In the genomic region with DNA sequence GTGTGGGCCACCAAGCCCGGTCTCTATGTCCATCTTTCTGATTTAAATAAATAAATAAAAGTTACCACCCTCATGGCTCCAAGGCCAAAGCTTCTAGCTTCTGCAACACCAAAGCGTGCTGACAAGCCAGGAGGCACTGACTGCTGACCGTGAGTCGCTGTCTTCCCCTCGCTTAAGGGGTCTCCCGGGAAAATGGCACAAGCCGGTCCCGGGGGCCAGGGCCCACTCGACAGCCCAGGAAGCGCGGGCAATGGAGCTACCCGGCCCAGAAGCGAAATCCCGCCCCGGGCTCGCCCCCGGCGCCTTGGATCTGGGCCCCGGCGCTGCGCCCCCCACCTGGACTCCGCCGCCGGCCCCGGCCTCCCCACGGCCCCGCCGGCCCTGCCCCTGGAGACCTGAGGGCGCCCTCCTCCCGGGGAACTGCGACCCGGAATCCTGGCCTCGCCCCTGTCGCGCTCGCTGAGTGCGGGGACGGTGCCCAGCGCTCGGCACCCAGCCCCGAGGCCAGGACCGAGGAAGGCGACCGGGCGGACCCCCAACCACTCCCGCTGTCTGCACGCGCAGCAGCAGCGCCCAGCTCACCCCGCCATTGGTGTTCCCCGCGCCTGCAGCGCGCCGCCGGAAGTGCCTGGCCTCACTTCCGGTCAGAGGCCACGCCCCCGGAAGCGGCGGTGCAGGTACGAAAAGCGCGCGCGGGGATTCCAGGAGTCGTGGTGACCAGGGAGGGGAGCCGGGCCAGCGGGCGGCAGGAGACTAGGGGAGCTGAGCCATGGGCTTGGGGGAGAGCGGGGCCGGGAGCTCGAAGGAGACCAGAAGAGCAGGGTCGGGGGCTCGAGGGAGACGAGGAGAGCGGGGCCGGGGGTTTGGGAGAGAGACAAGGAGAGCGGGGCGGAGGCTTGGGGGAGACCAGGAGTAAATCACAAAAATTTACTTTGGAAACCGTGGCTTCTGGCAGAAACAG, we compare ENCODE assay signal across 8 cellular contexts. TPM values are rescaled to one million over a fixed set of nuclear protein-coding genes. Genes with fewer than 3 reads are reported as not detected.
DNase-seq lines count a peak whose midpoint lies in the region; ATAC-seq and TF ChIP-seq lines count a peak whose summit lies in the region.

A gene (minus strand): TSS at position 626 of the 961 bp plus-strand sequence. CDS start 36 bp downstream, at position 590.
A gene (plus strand): TSS at position 647 of the 961 bp plus-strand sequence. CDS start 2,349 bp downstream, outside the sequence.

- intact Hi-C loops in activated CD4-positive, alpha-beta T cell treated with anti-CD3 and anti-CD28 coated beads, Interleukin-2, amount 10 ng/mL, durations not matched to agents 24 days and 14 days (cut with micrococcal nuclease), result loop anchor here (1.0 to 2.0 kb wide), 3 partner anchors 10 to 111 kb away; a partner anchor contains a TSS
- intact Hi-C loops in dendritic cell treated with granulocyte-macrophage colony-stimulating factor and Interleukin-4, amounts not matched to agents 40 ng/mL and 50 ng/mL, for 4 days (cut with micrococcal nuclease), result no loop called here
- intact Hi-C loops in left lung (cut with DNase I), result loop anchor here in 1 of 2 donors (10.0 kb wide), 2 partner anchors 73 to 103 kb away; a partner anchor contains a TSS

- peak within 1 kb of the TSS; percentile 44 to 77 for H3K27ac ChIP-seq in left lung

- peaks cover 17 to 50% of the 10 kb centered on the region in 2 donors for H3K4me1 ChIP-seq in left lung

- peaks cover 11% of the 10 kb centered on the region for H3K4me1 Mint-ChIP-seq in activated CD4-positive, alpha-beta T cell treated with anti-CD3 and anti-CD28 coated beads, Interleukin-2, amount 10 ng/mL, durations not matched to agents 24 days and 14 days
- peaks cover 89% of the 10 kb centered on the region for H3K4me1 Mint-ChIP-seq in dendritic cell treated with granulocyte-macrophage colony-stimulating factor and Interleukin-4, amounts not matched to agents 40 ng/mL and 50 ng/mL, for 4 days (ENCODE audit: low read depth)

- peak; percentile 92 for DNase-seq in ACHN
- peak; percentile 71 for DNase-seq in NCI-H460 (ENCODE audit: extremely low read depth, low read depth)
- DNase-seq in activated CD4-positive, alpha-beta T cell treated with anti-CD3 and anti-CD28 coated beads, Interleukin-2, amount 10 ng/mL, durations not matched to agents 24 days and 14 days, result peak; percentile 95
- peak; percentile 81 to 96 for DNase-seq in left lung
- DNase-seq in stimulated activated CD4-positive, alpha-beta T cell treated with anti-CD3 and anti-CD28 coated beads, Interleukin-2, amount 100 ng/mL, for 24 hours, result peak; percentile 80 to 85

- peaks cover 20% of the 10 kb centered on the region for H3K36me3 Mint-ChIP-seq in activated CD4-positive, alpha-beta T cell treated with anti-CD3 and anti-CD28 coated beads, Interleukin-2, amount 10 ng/mL, durations not matched to agents 24 days and 14 days (ENCODE audit: low read depth)
- H3K36me3 Mint-ChIP-seq in dendritic cell treated with granulocyte-macrophage colony-stimulating factor and Interleukin-4, amounts not matched to agents 40 ng/mL and 50 ng/mL, for 4 days (ENCODE audit: low read depth), result peaks cover 56% of the 10 kb centered on the region

- H3K36me3 ChIP-seq in left lung, result peaks cover 0 to 26% of the 10 kb centered on the region in 2 donors

- in situ Hi-C loops in ACHN (cut with HindIII; ENCODE audit: low pct_ligation_motif_present, low pct_unique_long_range_greater_than_20kb, low sequenced_read_pairs), result no loop called here

- peak; percentile 43 for ATAC-seq in GM18858 (IDR thresholded peaks at IDR 0.05; ENCODE audit: unreplicated experiment)
- peak; percentile 58 for ATAC-seq in HG03097 (IDR thresholded peaks at IDR 0.05; ENCODE audit: low FRiP score, unreplicated experiment)
- ATAC-seq in left lung, result peak; percentile 90

- no peaks in the 10 kb centered on the region for H3K27me3 Mint-ChIP-seq in activated CD4-positive, alpha-beta T cell treated with anti-CD3 and anti-CD28 coated beads, Interleukin-2, amount 10 ng/mL, durations not matched to agents 24 days and 14 days
- no peaks in the 10 kb centered on the region for H3K27me3 Mint-ChIP-seq in dendritic cell treated with granulocyte-macrophage colony-stimulating factor and Interleukin-4, amounts not matched to agents 40 ng/mL and 50 ng/mL, for 4 days

- peak within 1 kb of the TSS; percentile 97 to 98 for H3K4me3 ChIP-seq in left lung

- TF ChIP-seq CTCF in left lung (IDR thresholded peaks at IDR 0.05), result no peak

- no peaks in the 10 kb centered on the region for H3K9me3 ChIP-seq in left lung

- no peaks in the 10 kb centered on the region for H3K9me3 Mint-ChIP-seq in activated CD4-positive, alpha-beta T cell treated with anti-CD3 and anti-CD28 coated beads, Interleukin-2, amount 10 ng/mL, durations not matched to agents 24 days and 14 days
- no peaks in the 10 kb centered on the region for H3K9me3 Mint-ChIP-seq in dendritic cell treated with granulocyte-macrophage colony-stimulating factor and Interleukin-4, amounts not matched to agents 40 ng/mL and 50 ng/mL, for 4 days

- peak within 1 kb of the TSS; percentile 96 for H3K4me3 Mint-ChIP-seq in activated CD4-positive, alpha-beta T cell treated with anti-CD3 and anti-CD28 coated beads, Interleukin-2, amount 10 ng/mL, durations not matched to agents 24 days and 14 days
- peak within 1 kb of the TSS; percentile 91 for H3K4me3 Mint-ChIP-seq in dendritic cell treated with granulocyte-macrophage colony-stimulating factor and Interleukin-4, amounts not matched to agents 40 ng/mL and 50 ng/mL, for 4 days

- H3K27ac Mint-ChIP-seq in activated CD4-positive, alpha-beta T cell treated with anti-CD3 and anti-CD28 coated beads, Interleukin-2, amount 10 ng/mL, durations not matched to agents 24 days and 14 days, result peak within 1 kb of the TSS; percentile 89
- H3K27ac Mint-ChIP-seq in dendritic cell treated with granulocyte-macrophage colony-stimulating factor and Interleukin-4, amounts not matched to agents 40 ng/mL and 50 ng/mL, for 4 days, result peak within 1 kb of the TSS; percentile 90

- no peaks in the 10 kb centered on the region for H3K27me3 ChIP-seq in left lung

RNA-seq across cellular contexts. Expression of the first gene that starts in this region (rescaled TPM):
- total RNA-seq in NCI-H460 (2014; rRNA removed; shearing (Covaris generic)), result 30.6 and 41.1 TPM in 2 replicates
- 24.9 and 35.3 TPM in 2 replicates for polyA plus RNA-seq in NCI-H460 (2014; cell fraction: nucleus; rRNA removed)
- 47.2 and 47.9 TPM in 2 replicates for total RNA-seq in activated CD4-positive, alpha-beta T cell treated with anti-CD3 and anti-CD28 coated beads, Interleukin-2, amount 10 ng/mL, durations not matched to agents 24 days and 14 days
- total RNA-seq in left lung, result 10 to 100 TPM; 23.0 to 25.7 TPM

RNA-seq across cellular contexts. Expression of the second gene that starts in this region (rescaled TPM):
- 42.2 and 50.2 TPM in 2 replicates for total RNA-seq in NCI-H460 (2014; rRNA removed; shearing (Covaris generic))
- polyA plus RNA-seq in NCI-H460 (2014; cell fraction: nucleus; rRNA removed), result 65.6 and 108 TPM in 2 replicates
- 69.9 and 81.6 TPM in 2 replicates for total RNA-seq in activated CD4-positive, alpha-beta T cell treated with anti-CD3 and anti-CD28 coated beads, Interleukin-2, amount 10 ng/mL, durations not matched to agents 24 days and 14 days
- 10 to 100 TPM; 13.1 to 15.1 TPM for total RNA-seq in left lung

Comparison
In these comparisons a context has a peak if more than half of its experiments do, and no peak if none do; other contexts are left out.
1. Peak in every context shown above with its lines: DNase-seq, ATAC-seq, H3K4me3 ChIP-seq and H3K27ac ChIP-seq.